Comparison of ENCODE assay signal across 12 cellular contexts in the genomic region with DNA sequence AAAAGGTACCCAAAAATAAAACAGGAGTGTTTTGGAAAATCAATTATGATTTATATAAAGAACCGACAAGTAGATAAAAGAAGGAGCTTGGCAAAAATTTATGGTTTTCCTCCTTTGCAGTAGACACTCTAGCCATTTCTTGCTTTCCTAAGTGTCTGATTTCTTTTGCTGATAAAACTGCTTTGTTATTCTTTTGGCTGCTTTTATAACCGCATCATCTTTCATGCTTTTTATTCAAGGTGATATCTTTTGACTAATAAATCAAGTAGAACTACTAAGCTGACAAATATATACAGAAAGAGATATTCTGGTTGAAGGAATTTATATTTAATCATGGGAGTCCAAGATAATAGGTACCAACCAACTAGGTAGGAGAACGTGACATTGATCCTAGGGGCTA.
"Had no signal": no experiment of that assay in that cellular context is flagged by ENCODE, and none has a peak within 500 bp of the region (broad histone marks: within the 10 kb centered on the region; RNA-seq: fewer than 3 reads in every experiment).

No MANE protein-coding gene starts in this region.

- H3K9me3 Mint-ChIP-seq: activated T-helper 1 cell treated with anti-CD3 and anti-CD28 coated beads, Interleukin-12 subunit alpha, Interleukin-12 subunit beta, Interleukin-2, Interleukin-4 antibody, amounts not matched to agents 30 ng/mL and 10 ng/mL and 1 ng/mL, durations not matched to agents 14 hours and 24 hours and 36 hours; neural crest cell; WTC11 had no signal

- DNase-seq: activated CD4-positive, alpha-beta T cell treated with anti-CD3 and anti-CD28 coated beads for 4 hours; activated naive CD4-positive, alpha-beta T cell; gastrocnemius medialis; heart left ventricle; left colon; lower lobe of right lung; stimulated activated CD4-positive, alpha-beta T cell treated with anti-CD3 and anti-CD28 coated beads, Interleukin-1b, Interleukin-23, amount 100 ng/mL, for 48 hours; T-helper 2 cell had no signal

- H3K4me3 Mint-ChIP-seq: activated T-helper 1 cell treated with anti-CD3 and anti-CD28 coated beads, Interleukin-12 subunit alpha, Interleukin-12 subunit beta, Interleukin-2, Interleukin-4 antibody, amounts not matched to agents 30 ng/mL and 10 ng/mL and 1 ng/mL, durations not matched to agents 14 hours and 24 hours and 36 hours; neural crest cell; WTC11 had no signal

- ATAC-seq: gastrocnemius medialis, heart left ventricle, left colon, sciatic nerve, WTC11 had no signal

- H3K4me1 Mint-ChIP-seq: neural crest cell had no signal

- H3K27ac Mint-ChIP-seq: activated T-helper 1 cell treated with anti-CD3 and anti-CD28 coated beads, Interleukin-12 subunit alpha, Interleukin-12 subunit beta, Interleukin-2, Interleukin-4 antibody, amounts not matched to agents 30 ng/mL and 10 ng/mL and 1 ng/mL, durations not matched to agents 14 hours and 24 hours and 36 hours; WTC11 had no signal
